Comparison of ENCODE assay signal across 8 cellular contexts in genomic region chr20:63520939-63521601, GRCh38. TPM values are rescaled to one million over a fixed set of nuclear protein-coding genes. Genes with fewer than 3 reads are reported as not detected.
DNase-seq lines count a peak whose midpoint lies in the region; ATAC-seq and TF ChIP-seq lines count a peak whose summit lies in the region.

No MANE protein-coding gene starts in this region.

- H3K4me2 ChIP-seq in mammary epithelial cell (ENCODE audit: insufficient read depth, low read depth, low read length) (peak overlapping the region; percentile 98), smooth muscle cell (peak overlapping the region; percentile 99)

- H3K9me3 ChIP-seq in KOPT-K1 (ENCODE audit: insufficient read depth, low read length, poor library complexity, severe bottlenecking) (no peaks in the 10 kb centered on the region), mammary epithelial cell (replicated peaks; ENCODE audit: insufficient read depth, low read length) (peaks cover 5% of the 10 kb centered on the region), smooth muscle cell (replicated peaks; ENCODE audit: low read depth) (no peaks in the 10 kb centered on the region)

- H3K27ac Mint-ChIP-seq in immature natural killer cell = peak overlapping the region in 2 of 6 donors; percentile 32 to 71

- peak overlapping the region; percentile 48 for H3K27ac ChIP-seq in KOPT-K1 (ENCODE audit: low read depth, low read length, poor library complexity, severe bottlenecking)
- H3K27ac ChIP-seq in mammary epithelial cell (ENCODE audit: insufficient read depth, low read depth, low read length) = peak overlapping the region; percentile 52
- H3K27ac ChIP-seq in smooth muscle cell (ENCODE audit: low read depth) = peak overlapping the region; percentile 82

- dilution Hi-C loops in mammary epithelial cell (cut with HindIII; ENCODE audit: low sequenced_read_pairs) = no loop called here

- peaks cover 0 to 2% (median 0%) of the 10 kb centered on the region in 6 donors for H3K9me3 Mint-ChIP-seq in immature natural killer cell

- peaks cover 28% of the 10 kb centered on the region for H3K79me2 ChIP-seq in mammary epithelial cell (ENCODE audit: insufficient read depth, low read length)
- peaks cover 11% of the 10 kb centered on the region for H3K79me2 ChIP-seq in smooth muscle cell (ENCODE audit: low read depth)

- H3K4me1 Mint-ChIP-seq in immature natural killer cell = peaks cover 0 to 11% of the 10 kb centered on the region in 2 donors

- intact Hi-C loops in mammary epithelial cell (cut with micrococcal nuclease) = no loop called here

- peak overlapping the region; percentile 68 to 81 (median 75) for H3K4me3 Mint-ChIP-seq in immature natural killer cell

- in situ Hi-C loops in mammary epithelial cell (cut with MboI; ENCODE audit: low sequenced_read_pairs in 2 of 2) = no loop called here

- peak in 1 of 2 donors; percentile 23 for TF ChIP-seq CTCF in mammary epithelial cell (conservative IDR thresholded peaks at IDR 0.05 in 1 of 2, IDR thresholded peaks at IDR 0.05 in 1 of 2; ENCODE audit: extremely low read depth in 1 of 2, insufficient read depth in 1 of 2, low read depth in 1 of 2, low read length in 2 of 2)
- no peak for TF ChIP-seq CTCF in smooth muscle cell (IDR thresholded peaks at IDR 0.05; ENCODE audit: borderline replicate concordance, insufficient read depth, poor library complexity, severe bottlenecking)

- peaks cover 0 to 4% (median 3%) of the 10 kb centered on the region in 3 donors for H3K27me3 Mint-ChIP-seq in immature natural killer cell (ENCODE audit: low read depth in 3 of 3)

- peak; percentile 44 for ATAC-seq in GM21723 (IDR thresholded peaks at IDR 0.05; ENCODE audit: unreplicated experiment)

- peak overlapping the region; percentile 85 to 96 (median 90) for H3K4me3 ChIP-seq in mammary epithelial cell (replicated peaks in 1 of 3; ENCODE audit: insufficient read depth in 1 of 3, low read depth in 2 of 3, low read length in 3 of 3)
- H3K4me3 ChIP-seq in smooth muscle cell = peak overlapping the region; percentile 96

- under 1% methylated on average over 21 of the region's 67 CpGs for WGBS in mammary epithelial cell (ENCODE audit: low coverage, missing lambda C conversion rate)
- 1% methylated on average over 50 of the region's 67 CpGs for WGBS in smooth muscle cell (ENCODE audit: low lambda C conversion rate)

- H3K27me3 ChIP-seq in mammary epithelial cell (ENCODE audit: insufficient read depth, low read length) (no peaks in the 10 kb centered on the region), smooth muscle cell (ENCODE audit: low read depth) (no peaks in the 10 kb centered on the region)

- TSS peak; percentile 88 for BruUV-seq in mammary epithelial cell (replicated peaks; lab: Mats Ljungman, UMichigan)

- H3K9ac ChIP-seq in mammary epithelial cell (ENCODE audit: insufficient read depth, low read length) (peak overlapping the region; percentile 66), smooth muscle cell (ENCODE audit: low read depth) (peak overlapping the region; percentile 86)

- H2AFZ ChIP-seq in mammary epithelial cell (ENCODE audit: low read depth, low read length) (peak overlapping the region; percentile 32), smooth muscle cell (ENCODE audit: low read depth) (peak overlapping the region; percentile 30)

- no peaks in the 10 kb centered on the region for H3F3A ChIP-seq in smooth muscle cell (ENCODE audit: low read depth)

- H3K36me3 Mint-ChIP-seq in immature natural killer cell = peaks cover 0 to 7% (median 3%) of the 10 kb centered on the region in 3 donors

- peaks cover 4% of the 10 kb centered on the region for H4K20me1 ChIP-seq in mammary epithelial cell (ENCODE audit: insufficient read depth, low read length)
- peaks cover 43% of the 10 kb centered on the region for H4K20me1 ChIP-seq in smooth muscle cell (ENCODE audit: low read depth)

- H3K36me3 ChIP-seq in KOPT-K1 (ENCODE audit: insufficient read depth, low read length) (no peaks in the 10 kb centered on the region; the same call in 1 of the 2 replicates), mammary epithelial cell (ENCODE audit: insufficient read depth, low read length) (peaks cover 4% of the 10 kb centered on the region), smooth muscle cell (ENCODE audit: low read depth) (no peaks in the 10 kb centered on the region)

- H3K4me1 ChIP-seq in mammary epithelial cell (ENCODE audit: insufficient read depth, low read length) (peaks cover 17% of the 10 kb centered on the region), smooth muscle cell (ENCODE audit: low read depth) (peaks cover 17% of the 10 kb centered on the region)

- peak; percentile 80 for DNase-seq in ELR (ENCODE audit: low read depth)
- DNase-seq in UCSD-AML1 (lab: John Stamatoyannopoulos, UW; ENCODE audit: unreplicated experiment) = peak; percentile 73
- DNase-seq in mammary epithelial cell = peak; percentile 86
- DNase-seq in immature natural killer cell = peak; percentile 54 to 72 (median 68)
- DNase-seq in smooth muscle cell (lab: John Stamatoyannopoulos, UW; ENCODE audit: unreplicated experiment) = no peak
- DNase-seq in NCI-H510A (lab: John Stamatoyannopoulos, UW) = no peak

- CTCF ChIA-PET in mammary epithelial cell (lab: Charles Lee; ENCODE audit: low non-redundant PET) = interaction anchor here (0.6 kb wide), 1 partner anchor 13 kb away, joined by 3 read pairs; no protein-coding TSS in a partner anchor

RNA-seq across cellular contexts. Expression of gene PPDPF, which starts 0.5 kb away (rescaled TPM):
- 100 to 1,000 TPM; 148 to 355 TPM for total RNA-seq in mammary epithelial cell
- 62.8 TPM for polyA plus RNA-seq in mammary epithelial cell
- 38.1 TPM for polyA minus RNA-seq in mammary epithelial cell
- 10 to 100 TPM; 14.9 to 84.3 (median 41.9) TPM for polyA plus RNA-seq in immature natural killer cell
- 97.7 and 118 TPM in 2 replicates for total RNA-seq in smooth muscle cell
- 365 and 418 TPM in 2 replicates for polyA plus RNA-seq in smooth muscle cell

RNA-seq across cellular contexts. Expression of gene PTK6, which starts 16.1 kb away (rescaled TPM):
- total RNA-seq in mammary epithelial cell (1 to 10 TPM in 1 of 2 donors, under 1 TPM in 1; 0.83 to 1.1 TPM), smooth muscle cell (0.09 TPM in 1 of 2 replicates, not detected in the other)
- polyA plus RNA-seq in mammary epithelial cell (0.29 TPM), immature natural killer cell (under 1 TPM in 1 of 3 donors, not detected in 2; 0.37 TPM), smooth muscle cell (0.05 and 0.15 TPM in 2 replicates)
- polyA minus RNA-seq in mammary epithelial cell = 0.72 TPM

RNA-seq across cellular contexts. Expression of gene EEF1A2, which starts 22.2 kb away (rescaled TPM):
- total RNA-seq in mammary epithelial cell = 1 to 10 TPM in 1 of 2 donors, under 1 TPM in 1; 0.33 to 1.4 TPM
- 0.58 TPM for polyA plus RNA-seq in mammary epithelial cell
- polyA minus RNA-seq in mammary epithelial cell = not detected
- polyA plus RNA-seq in immature natural killer cell = not detected
- 1.8 and 5.1 TPM in 2 replicates for total RNA-seq in smooth muscle cell
- polyA plus RNA-seq in smooth muscle cell = 2.1 and 7.7 TPM in 2 replicates

RNA-seq across cellular contexts. Expression of gene SRMS, which starts 26.5 kb away (rescaled TPM):
- total RNA-seq in mammary epithelial cell = under 1 TPM in 1 of 2 donors, not detected in 1; under 0.01 TPM
- polyA plus RNA-seq in mammary epithelial cell = 0.16 TPM
- polyA minus RNA-seq in mammary epithelial cell = not detected
- not detected for polyA plus RNA-seq in immature natural killer cell
- total RNA-seq in smooth muscle cell = not detected in 2 replicates
- polyA plus RNA-seq in smooth muscle cell = 0.19 TPM in 1 of 2 replicates, not detected in the other

RNA-seq across cellular contexts. Expression of gene FNDC11, which starts 32.9 kb away (rescaled TPM):
- under 1 TPM; under 0.01 to 0.45 TPM for total RNA-seq in mammary epithelial cell
- polyA plus RNA-seq in mammary epithelial cell = 0.60 TPM
- not detected for polyA minus RNA-seq in mammary epithelial cell
- polyA plus RNA-seq in immature natural killer cell = not detected
- total RNA-seq in smooth muscle cell = 0.72 and 2.5 TPM in 2 replicates
- polyA plus RNA-seq in smooth muscle cell = 2.2 and 3.6 TPM in 2 replicates

Comparison
In these comparisons a context has a peak if more than half of its experiments do, and no peak if none do; other contexts are left out.
1. DNase-seq: peak in ELR (single experiment), UCSD-AML1 (single experiment), mammary epithelial cell (single experiment) and immature natural killer cell (3 of 3); none in smooth muscle cell (single experiment) and NCI-H510A (single experiment).
2. Peak in every context shown above with its lines, with median percentiles within 50 percentile points of each other: H3K27ac ChIP-seq.